ENCODE assay signal across 14 cellular contexts in genomic region chr9:127912882-127913281, GRCh38. TPM values are rescaled to one million over a fixed set of nuclear protein-coding genes. Genes with fewer than 3 reads are reported as not detected.
DNase-seq lines count a peak whose midpoint lies in the region; ATAC-seq and TF ChIP-seq lines count a peak whose summit lies in the region.
"Had no signal": no experiment of that assay in that cellular context is flagged by ENCODE, and none has a peak within 500 bp of the region (broad histone marks: within the 10 kb centered on the region; RNA-seq: fewer than 3 reads in every experiment).

No MANE protein-coding gene starts in this region.

- H3K4me3 ChIP-seq in osteoblast (ENCODE audit: insufficient read depth, low read length) (no peak overlapping the region), BE2C (ENCODE audit: low read depth, low read length) (no peak overlapping the region)
- H3K4me3 ChIP-seq in CD4-positive, alpha-beta memory T cell (ENCODE audit: low read length in 2 of 2), result no peak overlapping the region
- H3K4me3 ChIP-seq: A549, skin epidermis had no signal

- DNase-seq in NCI-H1417 (lab: John Stamatoyannopoulos, UW) (peak in 2 of 3 experiments; percentile 33 to 51), NCI-H1417 treated with DMSO at 0.1 percent for 48 hours (lab: John Stamatoyannopoulos, UW) (no peak), MV-4-11 (lab: John Stamatoyannopoulos, UW) (peak; percentile 30), osteoblast (ENCODE audit: insufficient read length, low spot score, missing footprints) (peak; percentile 57), Ammon's horn (ENCODE audit: low spot score) (no peak), BE2C (no peak)
- no peak for DNase-seq in activated CD8-positive, alpha-beta T cell treated with anti-CD3 and anti-CD28 coated beads, Interleukin-2, amount 10 ng/mL, durations not matched to agents 7 days and 5 days
- DNase-seq in CD4-positive, alpha-beta memory T cell, result no peak
- DNase-seq: glutamatergic neuron, left cardiac atrium, NCI-H446 treated with DMSO at 0.1 percent for 48 hours, Right ventricle myocardium superior had no signal

- no peak for TF ChIP-seq CTCF in osteoblast (IDR thresholded peaks at IDR 0.05; ENCODE audit: extremely low read depth, low read depth, low read length)
- TF ChIP-seq CTCF in BE2C (IDR thresholded peaks at IDR 0.05; ENCODE audit: low read depth, low read length), result no peak

- no peak overlapping the region for H3K4me2 ChIP-seq in osteoblast (ENCODE audit: insufficient read depth, low read length)
- H3K4me2 ChIP-seq: A549 had no signal

- peaks cover 43% of the 10 kb centered on the region for H3K36me3 Mint-ChIP-seq in activated CD8-positive, alpha-beta T cell treated with anti-CD3 and anti-CD28 coated beads, Interleukin-2, amount 10 ng/mL, durations not matched to agents 7 days and 5 days (ENCODE audit: low read depth)
- H3K36me3 Mint-ChIP-seq in CD4-positive, alpha-beta memory T cell, result peaks cover 17 to 32% of the 10 kb centered on the region in 2 donors

- H3K27ac Mint-ChIP-seq in activated CD8-positive, alpha-beta T cell treated with anti-CD3 and anti-CD28 coated beads, Interleukin-2, amount 10 ng/mL, durations not matched to agents 7 days and 5 days, result peak overlapping the region; percentile 60
- peak overlapping the region in 2 of 7 donors; percentile 12 to 62 for H3K27ac Mint-ChIP-seq in CD4-positive, alpha-beta memory T cell

- H3K27me3 ChIP-seq in osteoblast (ENCODE audit: insufficient read depth, low read length) (no peaks in the 10 kb centered on the region), BE2C (no peaks in the 10 kb centered on the region)
- H3K27me3 ChIP-seq in CD4-positive, alpha-beta memory T cell (ENCODE audit: insufficient read depth, low read length), result no peaks in the 10 kb centered on the region

- H3K79me2 ChIP-seq in osteoblast (ENCODE audit: insufficient read depth, low read length), result peaks cover 17% of the 10 kb centered on the region

- no peak for ATAC-seq in activated CD8-positive, alpha-beta T cell treated with anti-CD3 and anti-CD28 coated beads, Interleukin-2, amount 10 ng/mL, durations not matched to agents 7 days and 5 days
- ATAC-seq: left cardiac atrium had no signal

- peaks cover 25% of the 10 kb centered on the region for H3K36me3 ChIP-seq in osteoblast (ENCODE audit: insufficient read depth, low read length)
- H3K36me3 ChIP-seq in CD4-positive, alpha-beta memory T cell (ENCODE audit: insufficient read depth, low read length), result no peaks in the 10 kb centered on the region
- no peaks in the 10 kb centered on the region for H3K36me3 ChIP-seq in BE2C

- no peaks in the 10 kb centered on the region for H3K9me3 ChIP-seq in osteoblast (ENCODE audit: low read depth, low read length)
- no peaks in the 10 kb centered on the region for H3K9me3 ChIP-seq in CD4-positive, alpha-beta memory T cell (ENCODE audit: control insufficient read depth in 1 of 2, low read length in 2 of 2)
- H3K9me3 ChIP-seq in BE2C, result no peaks in the 10 kb centered on the region
- H3K9me3 ChIP-seq: A549 had no signal

- H3K4me1 ChIP-seq in osteoblast (ENCODE audit: insufficient read depth, low read length), result peaks cover 18% of the 10 kb centered on the region
- peaks cover 34% of the 10 kb centered on the region for H3K4me1 ChIP-seq in CD4-positive, alpha-beta memory T cell (ENCODE audit: insufficient read depth, low read length)
- H3K4me1 ChIP-seq in BE2C, result peaks cover 15% of the 10 kb centered on the region

- no peak overlapping the region for H3K27ac ChIP-seq in osteoblast (ENCODE audit: low read depth, low read length)
- no peak overlapping the region for H3K27ac ChIP-seq in CD4-positive, alpha-beta memory T cell (ENCODE audit: low read depth, low read length)

- no peaks in the 10 kb centered on the region for H3K27me3 Mint-ChIP-seq in activated CD8-positive, alpha-beta T cell treated with anti-CD3 and anti-CD28 coated beads, Interleukin-2, amount 10 ng/mL, durations not matched to agents 7 days and 5 days (ENCODE audit: low read depth)
- no peaks in the 10 kb centered on the region for H3K27me3 Mint-ChIP-seq in CD4-positive, alpha-beta memory T cell

- no peaks in the 10 kb centered on the region for H3K9me3 Mint-ChIP-seq in activated CD8-positive, alpha-beta T cell treated with anti-CD3 and anti-CD28 coated beads, Interleukin-2, amount 10 ng/mL, durations not matched to agents 7 days and 5 days (ENCODE audit: insufficient read depth)
- no peaks in the 10 kb centered on the region for H3K9me3 Mint-ChIP-seq in CD4-positive, alpha-beta memory T cell

- POLR2A ChIA-PET in activated CD8-positive, alpha-beta T cell treated with anti-CD3 and anti-CD28 coated beads, Interleukin-2, amount 10 ng/mL, durations not matched to agents 7 days and 5 days (lab: Charles Lee), result interaction anchor here (6.7 kb wide), 1 partner anchor 8 kb away, joined by 81 read pairs; no protein-coding TSS in a partner anchor
- POLR2A ChIA-PET in CD4-positive, alpha-beta memory T cell (lab: Charles Lee; ENCODE audit: partially characterized antibody), result interaction anchor here (5.5 to 6.3 kb wide), 2 partner anchors 9 to 16 kb away, joined by 25 to 87 read pairs; no protein-coding TSS in a partner anchor

- H2AFZ ChIP-seq in osteoblast (ENCODE audit: low read length), result no peak overlapping the region

- CTCF ChIA-PET in activated CD8-positive, alpha-beta T cell treated with anti-CD3 and anti-CD28 coated beads, Interleukin-2, amount 10 ng/mL, durations not matched to agents 7 days and 5 days (lab: Charles Lee), result interaction anchor here (0.9 to 1.4 kb wide), 3 partner anchors 8 to 178 kb away, joined by 3 to 6 read pairs (median 5); partner anchors contain the start of gene TOR2A
- CTCF ChIA-PET in CD4-positive, alpha-beta memory T cell (lab: Charles Lee; ENCODE audit: partially characterized antibody), result interaction anchor here (1.1 to 2.2 kb wide), 4 partner anchors 9 to 179 kb away, joined by 3 to 9 read pairs (median 6); partner anchors contain the start of gene TOR2A

- H3K4me3 Mint-ChIP-seq in activated CD8-positive, alpha-beta T cell treated with anti-CD3 and anti-CD28 coated beads, Interleukin-2, amount 10 ng/mL, durations not matched to agents 7 days and 5 days, result no peak overlapping the region
- H3K4me3 Mint-ChIP-seq in CD4-positive, alpha-beta memory T cell, result no peak overlapping the region

- H4K20me1 ChIP-seq in osteoblast (ENCODE audit: insufficient read depth, low read length), result peaks cover 3% of the 10 kb centered on the region

- peaks cover 63% of the 10 kb centered on the region for H3K4me1 Mint-ChIP-seq in activated CD8-positive, alpha-beta T cell treated with anti-CD3 and anti-CD28 coated beads, Interleukin-2, amount 10 ng/mL, durations not matched to agents 7 days and 5 days (ENCODE audit: low read depth)
- H3K4me1 Mint-ChIP-seq in CD4-positive, alpha-beta memory T cell, result peaks cover 11 to 55% (median 32%) of the 10 kb centered on the region in 4 donors

- intact Hi-C loops in CD4-positive, alpha-beta memory T cell (cut with micrococcal nuclease), result no loop called here

RNA-seq across cellular contexts. Expression of gene ST6GALNAC4, which starts 4.0 kb away (rescaled TPM):
- total RNA-seq in activated CD8-positive, alpha-beta T cell treated with anti-CD3 and anti-CD28 coated beads, Interleukin-2, amount 10 ng/mL, durations not matched to agents 7 days and 5 days, result 10 to 100 TPM; 37.0 to 39.7 TPM
- total RNA-seq in osteoblast, result 29.5 and 33.7 TPM in 2 replicates
- total RNA-seq in CD4-positive, alpha-beta memory T cell, result 10 to 100 TPM; 35.7 to 38.1 TPM
- 10 to 100 TPM; 10.2 to 18.5 TPM for polyA plus RNA-seq in CD4-positive, alpha-beta memory T cell
- polyA plus RNA-seq in BE2C (2012; ENCODE audit: insufficient read depth, insufficient read length, low read depth), result 39.4 TPM

RNA-seq across cellular contexts. Expression of gene ST6GALNAC6, which starts 13.5 kb away (rescaled TPM):
- 10 to 100 TPM; 68.6 to 77.6 TPM for total RNA-seq in activated CD8-positive, alpha-beta T cell treated with anti-CD3 and anti-CD28 coated beads, Interleukin-2, amount 10 ng/mL, durations not matched to agents 7 days and 5 days
- total RNA-seq in osteoblast, result 52.7 and 53.2 TPM in 2 replicates
- 100 to 1,000 TPM; 125 to 127 TPM for total RNA-seq in CD4-positive, alpha-beta memory T cell
- 10 to 100 TPM; 45.2 to 45.6 TPM for polyA plus RNA-seq in CD4-positive, alpha-beta memory T cell
- polyA plus RNA-seq in BE2C (2012; ENCODE audit: insufficient read depth, insufficient read length, low read depth), result 40.4 TPM

RNA-seq across cellular contexts. Expression of gene PIP5KL1, which starts 17.7 kb away (rescaled TPM):
- 1 to 10 TPM; 2.6 to 2.7 TPM for total RNA-seq in activated CD8-positive, alpha-beta T cell treated with anti-CD3 and anti-CD28 coated beads, Interleukin-2, amount 10 ng/mL, durations not matched to agents 7 days and 5 days
- total RNA-seq in osteoblast, result 2.2 and 3.5 TPM in 2 replicates
- 1 to 10 TPM in 1 of 2 experiments, under 1 TPM in 1; 0.72 to 1.8 TPM for total RNA-seq in CD4-positive, alpha-beta memory T cell
- polyA plus RNA-seq in CD4-positive, alpha-beta memory T cell, result under 1 TPM; 0.26 to 0.79 TPM
- polyA plus RNA-seq in BE2C (2012; ENCODE audit: insufficient read depth, insufficient read length, low read depth), result 0.74 TPM

RNA-seq across cellular contexts. Expression of gene DPM2, which starts 24.8 kb away (rescaled TPM):
- 10 to 100 TPM; 47.9 to 53.8 TPM for total RNA-seq in activated CD8-positive, alpha-beta T cell treated with anti-CD3 and anti-CD28 coated beads, Interleukin-2, amount 10 ng/mL, durations not matched to agents 7 days and 5 days
- total RNA-seq in osteoblast, result 10.1 and 11.5 TPM in 2 replicates
- total RNA-seq in CD4-positive, alpha-beta memory T cell, result 10 to 100 TPM; 37.0 to 39.7 TPM
- 10 to 100 TPM; 41.0 to 43.1 TPM for polyA plus RNA-seq in CD4-positive, alpha-beta memory T cell
- polyA plus RNA-seq in BE2C (2012; ENCODE audit: insufficient read depth, insufficient read length, low read depth), result 137 TPM

RNA-seq across cellular contexts. Expression of gene AK1, which starts 35.4 kb away (rescaled TPM):
- 10 to 100 TPM; 22.4 to 30.4 TPM for total RNA-seq in activated CD8-positive, alpha-beta T cell treated with anti-CD3 and anti-CD28 coated beads, Interleukin-2, amount 10 ng/mL, durations not matched to agents 7 days and 5 days
- total RNA-seq in osteoblast, result 100 and 106 TPM in 2 replicates
- total RNA-seq in CD4-positive, alpha-beta memory T cell, result 10 to 100 TPM; 58.1 to 62.7 TPM
- under 1 TPM in 1 of 2 donors, not detected in 1; 0.53 TPM for polyA plus RNA-seq in CD4-positive, alpha-beta memory T cell
- 236 TPM for polyA plus RNA-seq in BE2C (2012; ENCODE audit: insufficient read depth, insufficient read length, low read depth)

Comparison
In these comparisons a context has a peak if more than half of its experiments do, and no peak if none do; other contexts are left out.
1. DNase-seq: peak in NCI-H1417 (2 of 3), MV-4-11 (single experiment) and osteoblast (single experiment); none in NCI-H1417 treated with DMSO at 0.1 percent for 48 hours (single experiment), activated CD8-positive, alpha-beta T cell treated with anti-CD3 and anti-CD28 coated beads, Interleukin-2, amount 10 ng/mL, durations not matched to agents 7 days and 5 days (single experiment), CD4-positive, alpha-beta memory T cell (0 of 5), Ammon's horn (single experiment) and BE2C (single experiment).